ENCODE assay signal across 9 cellular contexts in genomic region chr12:58918475-58918874, GRCh38. TPM values are rescaled to one million over a fixed set of nuclear protein-coding genes. Genes with fewer than 3 reads are reported as not detected.
A peak's percentile ranks its signal among the peaks of the same experiment; 100 is the strongest.
DNase-seq lines count a peak whose midpoint lies in the region; ATAC-seq and TF ChIP-seq lines count a peak whose summit lies in the region.
"Had no signal": no experiment of that assay in that cellular context is flagged by ENCODE, and none has a peak within 500 bp of the region (broad histone marks: within the 10 kb centered on the region; RNA-seq: fewer than 3 reads in every experiment).

No MANE protein-coding gene starts in this region.

- H3K27ac Mint-ChIP-seq in brain = peak overlapping the region; percentile 52 to 96 (median 87)
- H3K27ac Mint-ChIP-seq: stimulated activated naive CD8-positive, alpha-beta T cell treated with anti-CD3 and anti-CD28 coated beads, Interleukin-15, Interleukin-2, amounts not matched to agents 100 ng/mL and 50 ng/mL, for 24 hours had no signal

- no peaks in the 10 kb centered on the region for H3K9me3 Mint-ChIP-seq in brain
- H3K9me3 Mint-ChIP-seq: stimulated activated naive CD8-positive, alpha-beta T cell treated with anti-CD3 and anti-CD28 coated beads, Interleukin-15, Interleukin-2, amounts not matched to agents 100 ng/mL and 50 ng/mL, for 24 hours had no signal

- ATAC-seq in right lobe of liver = no peak

- TF ChIP-seq POLR2A in right lobe of liver (IDR thresholded peaks at IDR 0.05) (no peak), transverse colon (IDR thresholded peaks at IDR 0.05) (no peak)

- H3K36me3 ChIP-seq in right lobe of liver (peaks cover 0 to 5% (median under 1%) of the 10 kb centered on the region in 4 donors), transverse colon (peaks cover 0 to 8% (median 0%) of the 10 kb centered on the region in 4 donors)

- H3K4me3 ChIP-seq in right lobe of liver (peak overlapping the region; percentile 67 to 81 (median 72)), transverse colon (peak overlapping the region; percentile 81 to 93 (median 88))

- in situ Hi-C loops in transverse colon (cut with MboI; ENCODE audit: low pct_ligation_motif_present in 1 of 4, low pct_unique_long_range_greater_than_20kb in 1 of 4, low sequenced_read_pairs in 3 of 4) = loop anchor here in 2 of 4 donors (25.0 kb wide), 2 partner anchors 169 to 381 kb away; no protein-coding TSS in a partner anchor

- TF ChIP-seq EP300 in transverse colon (IDR thresholded peaks at IDR 0.05; ENCODE audit: low read depth) = no peak

- peak overlapping the region; percentile 87 to 94 (median 91) for H3K4me3 Mint-ChIP-seq in brain
- H3K4me3 Mint-ChIP-seq: stimulated activated naive CD8-positive, alpha-beta T cell treated with anti-CD3 and anti-CD28 coated beads, Interleukin-15, Interleukin-2, amounts not matched to agents 100 ng/mL and 50 ng/mL, for 24 hours had no signal

- peaks cover 13% of the 10 kb centered on the region for H3K27me3 Mint-ChIP-seq in brain

- DNase-seq in NCI-H1694 treated with DMSO at 0.1 percent for 48 hours (lab: John Stamatoyannopoulos, UW) (peak; percentile 26), NCI-H1694 (lab: John Stamatoyannopoulos, UW) (no peak), right lobe of liver (no peak), transverse colon (no peak), LoVo (ENCODE audit: low spot score) (no peak), GM20000 (ENCODE audit: low spot score) (no peak)
- no peak for DNase-seq in activated CD4-positive, alpha-beta T cell treated with anti-CD3 and anti-CD28 coated beads for 1 hour

- H3K4me1 Mint-ChIP-seq in brain = peaks cover 62% of the 10 kb centered on the region

- H3K27ac ChIP-seq in right lobe of liver = peak overlapping the region; percentile 88 to 97 (median 96)
- H3K27ac ChIP-seq in transverse colon = peak overlapping the region; percentile 96 to 99 (median 96)

- intact Hi-C loops in right lobe of liver (cut with DNase I) = no loop called here
- intact Hi-C loops in transverse colon (cut with DNase I; ENCODE audit: low total_unique reads) = no loop called here

- H3K27me3 ChIP-seq in right lobe of liver = no peaks in the 10 kb centered on the region
- peaks cover 5% of the 10 kb centered on the region for H3K27me3 ChIP-seq in transverse colon

- 15% methylated on average over 4 of the region's 4 CpGs for WGBS in right lobe of liver (ENCODE audit: insufficient coverage, low coverage, low lambda C conversion rate, missing lambda C conversion rate)
- 19 to 22% methylated on average over 4 of the region's 4 CpGs for WGBS in transverse colon (ENCODE audit: low coverage in 1 of 2), 2 donors

- no peak for TF ChIP-seq CTCF in brain (conservative IDR thresholded peaks at IDR 0.05)
- no peak for TF ChIP-seq CTCF in right lobe of liver (IDR thresholded peaks at IDR 0.05)
- TF ChIP-seq CTCF in transverse colon (IDR thresholded peaks at IDR 0.05) = no peak
- TF ChIP-seq CTCF in GM20000 (IDR thresholded peaks at IDR 0.05; ENCODE audit: extremely low read depth, missing control alignments) = no peak

- H3K9me3 ChIP-seq in right lobe of liver (no peaks in the 10 kb centered on the region), transverse colon (no peaks in the 10 kb centered on the region)

- H3K4me1 ChIP-seq in right lobe of liver = peaks cover 0 to 37% (median 6%) of the 10 kb centered on the region in 4 donors
- H3K4me1 ChIP-seq in transverse colon = peaks cover 0 to 55% (median 29%) of the 10 kb centered on the region in 4 donors

- H3K36me3 Mint-ChIP-seq in brain = peaks cover 5% of the 10 kb centered on the region

RNA-seq across cellular contexts. Expression of gene LRIG3, which starts 1.8 kb away (rescaled TPM):
- 4.8 TPM for polyA plus RNA-seq in brain (ENCODE audit: insufficient read depth, low read depth, low replicate concordance)
- total RNA-seq in right lobe of liver (10 to 100 TPM in 3 of 6 experiments, 1 to 10 TPM in 3; 4.2 to 13.3 (median 8.9) TPM), transverse colon (100 to 1,000 TPM in 3 of 4 donors, 10 to 100 TPM in 1; 43.0 to 115 (median 107) TPM)
